1 cellular context compared by ENCODE assay signal in the genomic region with DNA sequence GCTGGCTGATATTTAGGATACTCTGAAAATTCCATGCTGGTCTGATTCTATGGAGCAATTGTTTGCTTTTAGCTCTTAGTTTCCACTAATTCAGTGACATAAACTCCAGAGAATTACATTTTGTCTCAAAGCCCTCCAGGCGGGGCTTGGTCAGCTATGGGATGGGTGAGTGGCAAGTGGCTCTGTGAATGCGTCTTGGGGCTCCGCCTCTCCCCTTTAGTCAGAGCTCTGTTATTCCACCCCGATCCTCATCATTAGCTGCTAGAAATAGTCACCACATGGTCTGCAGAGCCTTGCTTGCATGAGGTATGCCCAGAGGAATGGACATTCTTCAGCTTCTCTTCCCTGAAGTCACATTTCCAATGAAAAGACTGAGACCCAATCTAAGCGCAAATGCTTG.
TF ChIP-seq lines count a peak whose summit lies in the region.

No MANE protein-coding gene starts in this region.

TF ChIP-seq in H1, 55 proteins besides CTCF, POLR2A, EP300 and RAD21:
- no peak for TF ChIP-seq SIRT6 (IDR thresholded peaks at IDR 0.05; ENCODE audit: low read length)
- TF ChIP-seq NRF1 (IDR thresholded peaks at IDR 0.05; ENCODE audit: low read depth, low read length) = no peak
- no peak for TF ChIP-seq TBP (IDR thresholded peaks at IDR 0.05; ENCODE audit: low read depth, low read length)
- TF ChIP-seq RFX5 (IDR thresholded peaks at IDR 0.05; ENCODE audit: borderline replicate concordance, low read depth, low read length) = no peak
- TF ChIP-seq BACH1 (IDR thresholded peaks at IDR 0.05; ENCODE audit: low read length) = no peak
- TF ChIP-seq HDAC6 (IDR thresholded peaks at IDR 0.05; ENCODE audit: low read depth, low read length) = no peak
- no peak for TF ChIP-seq PHF8 (conservative IDR thresholded peaks at IDR 0.05; ENCODE audit: low read depth, low read length)
- TF ChIP-seq RBBP5 (IDR thresholded peaks at IDR 0.05; ENCODE audit: borderline replicate concordance, low read depth, low read length) = no peak
- TF ChIP-seq, protein P1, sequence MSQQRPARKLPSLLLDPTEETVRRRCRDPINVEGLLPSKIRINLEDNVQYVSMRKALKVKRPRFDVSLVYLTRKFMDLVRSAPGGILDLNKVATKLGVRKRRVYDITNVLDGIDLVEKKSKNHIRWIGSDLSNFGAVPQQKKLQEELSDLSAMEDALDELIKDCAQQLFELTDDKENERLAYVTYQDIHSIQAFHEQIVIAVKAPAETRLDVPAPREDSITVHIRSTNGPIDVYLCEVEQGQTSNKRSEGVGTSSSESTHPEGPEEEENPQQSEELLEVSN (IDR thresholded peaks at IDR 0.05) = no peak
- no peak for TF ChIP-seq TEAD4 (IDR thresholded peaks at IDR 0.05; ENCODE audit: low read depth, low read length)
- TF ChIP-seq CREB1 (IDR thresholded peaks at IDR 0.05) = no peak
- no peak for TF ChIP-seq ASH2L (IDR thresholded peaks at IDR 0.05; ENCODE audit: low read length)
- no peak for TF ChIP-seq SP4 (IDR thresholded peaks at IDR 0.05; ENCODE audit: low read length)
- no peak for TF ChIP-seq KDM5A (IDR thresholded peaks at IDR 0.05; ENCODE audit: low read length)
- no peak for TF ChIP-seq GABPA (IDR thresholded peaks at IDR 0.05; ENCODE audit: borderline replicate concordance, insufficient read depth, low read length)
- TF ChIP-seq KDM1A (IDR thresholded peaks at IDR 0.05; ENCODE audit: borderline replicate concordance, low read length) = no peak
